8 cellular contexts compared by ENCODE assay signal in the genomic region with DNA sequence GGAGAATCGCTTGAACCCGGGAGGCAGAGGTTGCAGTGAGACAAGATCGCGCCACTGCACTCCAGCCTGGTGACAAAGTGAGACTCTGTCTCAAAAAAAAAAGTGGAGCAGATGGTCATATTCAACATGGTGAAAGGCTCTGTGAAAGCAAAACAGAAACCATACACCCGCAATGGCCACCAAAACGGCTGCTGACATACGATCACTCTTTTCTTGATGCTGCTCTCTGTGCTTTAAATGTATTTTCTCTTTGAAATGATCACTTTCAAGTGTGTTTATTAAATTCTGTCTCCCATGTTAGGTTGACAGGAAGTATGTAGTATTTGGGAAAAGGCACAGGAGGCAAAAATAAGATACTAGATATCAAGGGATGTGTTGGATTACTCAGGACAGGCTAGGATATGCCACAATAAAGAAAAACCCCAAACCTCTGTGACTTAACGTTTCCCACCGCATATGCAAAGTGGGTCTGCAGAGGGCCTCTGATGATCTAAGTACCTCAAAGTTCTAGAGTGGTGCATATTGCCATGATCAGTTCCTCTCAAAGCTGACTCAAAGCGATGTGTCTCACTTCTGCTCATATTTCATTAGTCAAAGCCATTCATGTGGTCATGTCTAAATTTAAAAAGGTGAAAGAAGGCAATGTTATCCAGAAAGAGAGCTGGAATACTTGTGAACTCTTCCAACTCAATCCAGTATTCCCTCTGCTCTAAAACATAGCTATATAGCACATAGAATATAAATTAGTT.
DNase-seq lines count a peak whose midpoint lies in the region; ATAC-seq and TF ChIP-seq lines count a peak whose summit lies in the region.

No MANE protein-coding gene starts in this region.

- H3K27me3 ChIP-seq in gastroesophageal sphincter = no peaks in the 10 kb centered on the region

- WGBS in gastroesophageal sphincter (ENCODE audit: low coverage in 1 of 2), 2 donors = 79 to 90% methylated on average over 5 to 10 of the region's 10 CpGs

- DNase-seq in NCI-H2171 treated with DMSO at 0.1 percent for 48 hours (lab: John Stamatoyannopoulos, UW) = peak; percentile 84
- peak; percentile 40 for DNase-seq in kidney tubule cell (ENCODE audit: low spot score)
- no peak for DNase-seq in head of caudate nucleus
- no peak for DNase-seq in NCI-H2196 (lab: John Stamatoyannopoulos, UW; ENCODE audit: unreplicated experiment)
- DNase-seq in COLO668 (lab: John Stamatoyannopoulos, UW; ENCODE audit: unreplicated experiment) = no peak

- intact Hi-C loops in head of caudate nucleus (cut with DNase I) = no loop called here

- H3K9me3 ChIP-seq in gastroesophageal sphincter = no peaks in the 10 kb centered on the region

- H3K4me3 ChIP-seq in gastroesophageal sphincter = no peak overlapping the region

- TF ChIP-seq POLR2A in gastroesophageal sphincter (IDR thresholded peaks at IDR 0.05) = no peak

- ATAC-seq in GM18907 (IDR thresholded peaks at IDR 0.05; ENCODE audit: unreplicated experiment) (peak; percentile 99), HG02763 (IDR thresholded peaks at IDR 0.05; ENCODE audit: unreplicated experiment) (peak; percentile 94), gastroesophageal sphincter (no peak)

- H3K4me1 ChIP-seq in gastroesophageal sphincter = no peaks in the 10 kb centered on the region

- no peaks in the 10 kb centered on the region for H3K36me3 ChIP-seq in gastroesophageal sphincter

- TF ChIP-seq CTCF in gastroesophageal sphincter (IDR thresholded peaks at IDR 0.05) = no peak

- TF ChIP-seq EP300 in gastroesophageal sphincter (IDR thresholded peaks at IDR 0.05) = no peak

- H3K27ac ChIP-seq in gastroesophageal sphincter = no peak overlapping the region

Comparison
In these comparisons a context has a peak if more than half of its experiments do, and no peak if none do; other contexts are left out.
1. DNase-seq: peak in NCI-H2171 treated with DMSO at 0.1 percent for 48 hours (single experiment) and kidney tubule cell (single experiment); none in head of caudate nucleus (0 of 42), NCI-H2196 (single experiment) and COLO668 (single experiment).